ENCODE assay signal across 1 cellular context in genomic region chr20:49611539-49612126, GRCh38.
TF ChIP-seq lines count a peak whose summit lies in the region.
"Not testable (repeated sequence)": the region's sequence is repeated elsewhere in the genome, so short reads cannot be mapped to it uniquely, and the experiment has no call there.

No MANE protein-coding gene starts in this region.

TF ChIP-seq in HepG2, 621 proteins besides CTCF, POLR2A, EP300 and RAD21:
- TF ChIP-seq ZNF646 (CRISPR knock-in tag; IDR thresholded peaks at IDR 0.05) (peak; percentile 45; the same call in 1 of the 2 replicates), SMAD9 (CRISPR knock-in tag; IDR thresholded peaks at IDR 0.05) (0 out of 2 replicates have a peak, but pooled peaks have one; percentile 5), TRIM24 (CRISPR knock-in tag; IDR thresholded peaks at IDR 0.05) (0 out of 2 replicates have a peak, but pooled peaks have one; percentile 9), MTERF4 (CRISPR knock-in tag; IDR thresholded peaks at IDR 0.05) (0 out of 2 replicates have a peak, but pooled peaks have one; percentile 66), ZKSCAN5 (CRISPR knock-in tag; IDR thresholded peaks at IDR 0.05) (0 out of 2 replicates have a peak, but pooled peaks have one; percentile 12), RNF219 (CRISPR knock-in tag; IDR thresholded peaks at IDR 0.05) (0 out of 2 replicates have a peak, but pooled peaks have one; percentile 36), ZNF546 (CRISPR knock-in tag; conservative IDR thresholded peaks at IDR 0.05) (0 out of 2 replicates have a peak, but pooled peaks have one; percentile 11), ZNF572 (CRISPR knock-in tag; IDR thresholded peaks at IDR 0.05) (0 out of 2 replicates have a peak, but pooled peaks have one; percentile 33), ZNF850 (CRISPR knock-in tag; conservative IDR thresholded peaks at IDR 0.05) (peak; percentile 3; the same call in 1 of the 2 replicates), ZNF121 (CRISPR knock-in tag; IDR thresholded peaks at IDR 0.05) (peak; percentile 94), ZFP82 (CRISPR knock-in tag; IDR thresholded peaks at IDR 0.05; ENCODE audit: borderline replicate concordance) (0 out of 2 replicates have a peak, but pooled peaks have one; percentile 15), GABPA (CRISPR knock-in tag; IDR thresholded peaks at IDR 0.05; ENCODE audit: low read depth) (0 out of 2 replicates have a peak, but pooled peaks have one; percentile 2), RCOR2 (CRISPR knock-in tag; IDR thresholded peaks at IDR 0.05) (0 out of 2 replicates have a peak, but pooled peaks have one; percentile 10), ZNF724P (CRISPR knock-in tag; IDR thresholded peaks at IDR 0.05; ENCODE audit: borderline replicate concordance) (peak; percentile 16; the same call in 1 of the 2 replicates), ZNF563 (CRISPR knock-in tag; IDR thresholded peaks at IDR 0.05) (peak; percentile 63; the same call in 1 of the 2 replicates), EEA1 (CRISPR knock-in tag; IDR thresholded peaks at IDR 0.05; ENCODE audit: borderline replicate concordance) (0 out of 2 replicates have a peak, but pooled peaks have one; percentile 48), ZBTB14 (CRISPR knock-in tag; IDR thresholded peaks at IDR 0.05) (0 out of 2 replicates have a peak, but pooled peaks have one; percentile 40), MEF2D (CRISPR knock-in tag; IDR thresholded peaks at IDR 0.05) (0 out of 2 replicates have a peak, but pooled peaks have one; percentile 25)
- TF ChIP-seq GABPA (IDR thresholded peaks at IDR 0.05; ENCODE audit: low read depth, low read length), result not testable (repeated sequence)
